17 cellular contexts compared by ENCODE assay signal in the genomic region with DNA sequence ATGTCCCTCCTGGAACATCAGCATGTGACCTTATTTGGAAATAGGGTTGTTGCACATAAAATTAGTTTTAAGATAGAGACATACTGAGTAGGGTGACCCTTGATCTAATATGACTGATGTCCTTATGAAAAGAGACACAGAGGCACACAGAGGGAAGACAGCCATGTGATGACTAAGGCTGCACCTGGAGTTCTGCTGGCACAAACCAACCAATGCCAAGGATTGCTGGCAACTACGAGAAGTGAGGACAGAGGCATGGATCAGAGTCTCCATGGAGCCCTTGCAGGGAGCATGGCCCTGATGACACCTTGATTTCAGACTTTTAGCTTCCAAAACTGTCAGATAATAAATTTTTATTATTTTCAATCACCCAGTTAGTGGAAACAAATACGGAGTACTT.
DNase-seq lines count a peak whose midpoint lies in the region; FAIRE-seq and TF ChIP-seq lines count a peak whose summit lies in the region.
"Had no signal": no experiment of that assay in that cellular context is flagged by ENCODE, and none has a peak within 500 bp of the region (broad histone marks: within the 10 kb centered on the region; RNA-seq: fewer than 3 reads in every experiment).

No MANE protein-coding gene starts in this region.

- H3K36me3 ChIP-seq in H1 (ENCODE audit: control insufficient read depth in 2 of 4, insufficient read depth in 4 of 4, low read length in 3 of 4) = no peaks in the 10 kb centered on the region; a peak in 1 of 8 replicates
- no peaks in the 10 kb centered on the region for H3K36me3 ChIP-seq in neural cell (ENCODE audit: insufficient read depth, low read length)
- peaks cover 0 to 2% of the 10 kb centered on the region in 2 donors for H3K36me3 ChIP-seq in neuronal stem cell (replicated peaks in 1 of 2; ENCODE audit: control insufficient read depth in 2 of 2, insufficient read depth in 2 of 2, low read length in 2 of 2)
- H3K36me3 ChIP-seq: BE2C had no signal

- POLR2A ChIA-PET in H1 (lab: Charles Lee; ENCODE audit: partially characterized antibody) = no interaction called here

- H3K18ac ChIP-seq in H1 (ENCODE audit: extremely low read depth, low read length) (0 out of 2 replicates have a peak overlapping the region, but pooled peaks have one; percentile 56), neuronal stem cell (ENCODE audit: low read length) (no peak overlapping the region)

- no peak overlapping the region for H2BK15ac ChIP-seq in H1 (ENCODE audit: low read length)
- H2BK15ac ChIP-seq in neuronal stem cell (ENCODE audit: low read length) = no peak overlapping the region

- H3K14ac ChIP-seq in H1 (ENCODE audit: insufficient read length) = no peak overlapping the region
- H3K14ac ChIP-seq in neuronal stem cell (ENCODE audit: low read length) = no peak overlapping the region

- TF ChIP-seq RAD21 in H1 (IDR thresholded peaks at IDR 0.05 in 1 of 2, conservative IDR thresholded peaks at IDR 0.05 in 1 of 2; ENCODE audit: low read depth in 2 of 2, low read length in 2 of 2) = no peak
- TF ChIP-seq RAD21 in neural cell (conservative IDR thresholded peaks at IDR 0.05) = no peak

- H2BK12ac ChIP-seq in H1 (ENCODE audit: low read depth, low read length) (no peak overlapping the region), neuronal stem cell (ENCODE audit: low read length) (no peak overlapping the region)

- H2BK120ac ChIP-seq in H1 (replicated peaks; ENCODE audit: low read depth, low read length) (no peak overlapping the region), neuronal stem cell (ENCODE audit: low read depth, low read length) (no peak overlapping the region)

- CTCF ChIA-PET in H1 (lab: Charles Lee; ENCODE audit: partially characterized antibody) = interaction anchor here (0.8 to 1.5 kb wide), 2 partner anchors 11 to 12 kb away, joined by 3 read pairs; no protein-coding TSS in a partner anchor

- H3K23ac ChIP-seq in H1 (ENCODE audit: insufficient read length) (no peak overlapping the region), neuronal stem cell (ENCODE audit: low read depth, low read length, poor library complexity) (no peak overlapping the region)

- H3K9me2 ChIP-seq in neural cell (ENCODE audit: insufficient read depth, low read length) = no peaks in the 10 kb centered on the region

- no peaks in the 10 kb centered on the region for H3F3A ChIP-seq in neural cell (ENCODE audit: insufficient read depth, low read length, poor library complexity, severe bottlenecking)

- H2BK5ac ChIP-seq in H1 (ENCODE audit: low read depth, low read length) (no peak overlapping the region), neuronal stem cell (ENCODE audit: low read length) (no peak overlapping the region)

- no peak for TF ChIP-seq CTCF in H1 (IDR thresholded peaks at IDR 0.05; ENCODE audit: control extremely low read depth in 1 of 3, insufficient read depth in 1 of 3, low read depth in 1 of 3, low read length in 3 of 3)
- no peak for TF ChIP-seq CTCF in neural cell (IDR thresholded peaks at IDR 0.05; ENCODE audit: poor library complexity, severe bottlenecking)

- H2AFZ ChIP-seq in H1 (ENCODE audit: low read length) = no peak overlapping the region
- H2AFZ ChIP-seq in neural cell (ENCODE audit: low read depth, low read length) = no peak overlapping the region
- no peak overlapping the region for H2AFZ ChIP-seq in neuronal stem cell (ENCODE audit: low read length)
- H2AFZ ChIP-seq: GM23338 had no signal

- no peak overlapping the region for H4K91ac ChIP-seq in H1 (replicated peaks; ENCODE audit: insufficient read length, low read length)
- H4K91ac ChIP-seq in neuronal stem cell (ENCODE audit: low read depth, low read length, poor library complexity) = no peak overlapping the region

- H3K4me2 ChIP-seq in H1 (ENCODE audit: insufficient read depth in 1 of 2, low read depth in 2 of 2, low read length in 2 of 2) (0 out of 4 replicates have a peak overlapping the region, but pooled peaks of 1 of the 2 experiments have one; percentile 32), neural cell (ENCODE audit: low read length) (no peak overlapping the region), neuronal stem cell (ENCODE audit: insufficient read depth, low read length, poor library complexity, severe bottlenecking) (no peak overlapping the region)

- no peak overlapping the region for H3K4me3 ChIP-seq in H1 (ENCODE audit: extremely low read depth in 1 of 4, insufficient read depth in 2 of 4, low read depth in 3 of 4, low read length in 4 of 4)
- H3K4me3 ChIP-seq in neural cell (ENCODE audit: low read length) = peak overlapping the region; percentile 35
- no peak overlapping the region for H3K4me3 ChIP-seq in neuronal stem cell (ENCODE audit: low read length in 2 of 2)
- H3K4me3 ChIP-seq: GM23338 had no signal

- FAIRE-seq in H1 (lab: Jason Lieb, UNC) = no peak

- H3K27ac ChIP-seq in H1 (ENCODE audit: low read depth, low read length) = no peak overlapping the region
- H3K27ac ChIP-seq in neural cell (ENCODE audit: low read length) = peak overlapping the region; percentile 31
- H3K27ac ChIP-seq in neuronal stem cell (replicated peaks; ENCODE audit: low read length) = no peak overlapping the region

- H3K9ac ChIP-seq in H1 (replicated peaks in 1 of 4; ENCODE audit: extremely low read depth in 1 of 4, low read depth in 3 of 4, low read length in 3 of 4) = no peak overlapping the region
- no peak overlapping the region for H3K9ac ChIP-seq in neural cell (ENCODE audit: low read length)
- no peak overlapping the region for H3K9ac ChIP-seq in neuronal stem cell (ENCODE audit: low read depth, low read length, poor library complexity)

- TF ChIP-seq POLR2A in H1 (IDR thresholded peaks at IDR 0.05; ENCODE audit: control extremely low read depth in 1 of 2, low read depth in 2 of 2, low read length in 2 of 2) = no peak

- no peak overlapping the region for H3K4ac ChIP-seq in H1 (replicated peaks; ENCODE audit: insufficient read length, low read depth, low read length)
- no peak overlapping the region for H3K4ac ChIP-seq in neuronal stem cell (ENCODE audit: low read length)

- H3K9me3 ChIP-seq in H1 (ENCODE audit: insufficient read depth in 2 of 2, low read depth in 1 of 2, low read length in 1 of 2) (no peaks in the 10 kb centered on the region), neural cell (ENCODE audit: low read length) (no peaks in the 10 kb centered on the region), neuronal stem cell (replicated peaks in 1 of 2; ENCODE audit: control insufficient read depth in 2 of 2, insufficient read depth in 1 of 2, low read depth in 1 of 2, low read length in 2 of 2) (no peaks in the 10 kb centered on the region)
- H3K9me3 ChIP-seq: BE2C had no signal

- H3K79me2 ChIP-seq in H1 (ENCODE audit: control insufficient read depth in 1 of 2, insufficient read depth in 2 of 2, low read length in 2 of 2) = peaks cover 0 to 19% of the 10 kb centered on the region in 2 experiments; a peak in 2 of 4 replicates
- no peaks in the 10 kb centered on the region for H3K79me2 ChIP-seq in neural cell (replicated peaks; ENCODE audit: insufficient read depth, low read length)

- H3K56ac ChIP-seq in H1 (replicated peaks; ENCODE audit: insufficient read length, low read depth, low read length) = no peak overlapping the region

- peaks cover 0 to 2% of the 10 kb centered on the region in 2 experiments for H4K20me1 ChIP-seq in H1 (replicated peaks in 1 of 2; ENCODE audit: control insufficient read depth in 1 of 2, insufficient read depth in 2 of 2, low read length in 2 of 2)
- no peaks in the 10 kb centered on the region for H4K20me1 ChIP-seq in neural cell (ENCODE audit: insufficient read depth)

- H2BK20ac ChIP-seq in H1 (ENCODE audit: low read length) = no peak overlapping the region

- no peak for TF ChIP-seq EP300 in H1 (IDR thresholded peaks at IDR 0.05; ENCODE audit: borderline replicate concordance in 1 of 2, low read depth in 2 of 2, low read length in 2 of 2)
- no peak for TF ChIP-seq EP300 in neural cell (conservative IDR thresholded peaks at IDR 0.05; ENCODE audit: poor library complexity, severe bottlenecking)

- H4K5ac ChIP-seq in H1 (ENCODE audit: insufficient read length, low read depth, low read length) = no peak overlapping the region

- no peaks in the 10 kb centered on the region for H3K27me3 ChIP-seq in H1 (replicated peaks in 1 of 4; ENCODE audit: control insufficient read depth in 3 of 4, extremely low read depth in 1 of 4, insufficient read depth in 3 of 4, low read length in 3 of 4)
- no peaks in the 10 kb centered on the region for H3K27me3 ChIP-seq in neural cell (ENCODE audit: insufficient read depth, low read depth, low read length)
- H3K27me3 ChIP-seq in neuronal stem cell (ENCODE audit: control insufficient read depth in 3 of 3, insufficient read depth in 3 of 3, low read depth in 1 of 3, low read length in 3 of 3) = no peaks in the 10 kb centered on the region
- H3K27me3 ChIP-seq: BE2C had no signal

- H3K4me1 ChIP-seq in H1 (replicated peaks in 1 of 4; ENCODE audit: control insufficient read depth in 3 of 4, insufficient read depth in 4 of 4, low read length in 3 of 4) (peaks cover 1 to 12% (median 8%) of the 10 kb centered on the region in 4 experiments; a peak in 4 of 7 replicates), neuronal stem cell (ENCODE audit: control insufficient read depth in 2 of 2, insufficient read depth in 1 of 2, low read depth in 1 of 2, low read length in 2 of 2) (peaks cover 0 to 8% of the 10 kb centered on the region in 2 donors)
- H3K4me1 ChIP-seq: BE2C had no signal

- H3K79me1 ChIP-seq in H1 (ENCODE audit: low read depth, low read length) (peaks cover 5% of the 10 kb centered on the region), neuronal stem cell (ENCODE audit: low read depth, low read length) (no peaks in the 10 kb centered on the region)

- DNase-seq in Ammon's horn (ENCODE audit: low spot score) (peak; percentile 33), NCI-H1694 (lab: John Stamatoyannopoulos, UW) (peak; percentile 47), H1 (ENCODE audit: low read depth in 1 of 2, low spot score in 2 of 2) (no peak), SIG-M5 (lab: John Stamatoyannopoulos, UW) (no peak), neuronal stem cell (ENCODE audit: low spot score) (no peak), Kasumi-1 (lab: John Stamatoyannopoulos, UW) (no peak)
- DNase-seq: CD4-positive, CD25-positive, alpha-beta regulatory T cell; CD8-positive, alpha-beta memory T cell; COR-L47; DMS153; DMS79; GF-D8; H7; HFFc6 had no signal

- H2AK5ac ChIP-seq in H1 (ENCODE audit: low read depth, low read length) (no peak overlapping the region), neuronal stem cell (ENCODE audit: low read depth, low read length) (no peak overlapping the region)

- WGBS in H1 (ENCODE audit: extremely low coverage in 1 of 2, insufficient coverage in 1 of 2, insufficient read length in 1 of 2, insufficient replicate concordance in 2 of 2, low coverage in 1 of 2, low lambda C conversion rate in 2 of 2, missing lambda C conversion rate in 1 of 2), 2 experiments = 91% methylated on average over 2 of the region's 2 CpGs; no CpG with 5 or more reads in 1 of the 2 experiments
- no CpG with 5 or more reads among the region's 2 CpGs for WGBS in neuronal stem cell (ENCODE audit: extremely low coverage in 2 of 2, insufficient read length in 2 of 2, insufficient replicate concordance in 1 of 2), 2 donors

- H4K8ac ChIP-seq in H1 (ENCODE audit: extremely low read depth, insufficient read depth, low read length) = no peak overlapping the region
- H4K8ac ChIP-seq in neuronal stem cell (ENCODE audit: low read depth, low read length) = no peak overlapping the region

- 0 out of 2 replicates have a peak, but pooled peaks cover 2% of the 10 kb centered on the region for H3K23me2 ChIP-seq in H1 (ENCODE audit: low read depth, low read length)

Comparison
In these comparisons a context has a peak if more than half of its experiments do, and no peak if none do; other contexts are left out.
1. DNase-seq: peak in Ammon's horn (single experiment) and NCI-H1694 (single experiment); none in H1 (0 of 2), SIG-M5 (single experiment), neuronal stem cell (single experiment) and Kasumi-1 (0 of 2).